ENCODE assay signal across 1 cellular context in genomic region chr20:34621383-34622367, GRCh38.
A peak's percentile ranks its signal among the peaks of the same experiment; 100 is the strongest.
TF ChIP-seq lines count a peak whose summit lies in the region.

No MANE protein-coding gene starts in this region.

TF ChIP-seq in HepG2, 621 proteins besides CTCF, POLR2A, EP300 and RAD21 (continued from another document and continues in another):
- TF ChIP-seq ZNF318 (CRISPR knock-in tag; IDR thresholded peaks at IDR 0.05) (peak; percentile 19; the same call in 1 of the 2 replicates), DZIP1 (CRISPR knock-in tag; IDR thresholded peaks at IDR 0.05) (no peak), MAFG (CRISPR knock-in tag; IDR thresholded peaks at IDR 0.05) (no peak), FLYWCH1 (CRISPR knock-in tag; IDR thresholded peaks at IDR 0.05) (no peak), KDM5A (IDR thresholded peaks at IDR 0.05; ENCODE audit: borderline replicate concordance, low read length) (no peak), HNRNPUL1 (IDR thresholded peaks at IDR 0.05; ENCODE audit: low read depth, low read length) (no peak), ZBTB49 (CRISPR knock-in tag; IDR thresholded peaks at IDR 0.05; ENCODE audit: borderline replicate concordance) (0 out of 2 replicates have a peak, but pooled peaks have one; percentile 9), ZNF18 (CRISPR knock-in tag; IDR thresholded peaks at IDR 0.05; ENCODE audit: insufficient replicate concordance) (peak; percentile 96), PCBP1 (IDR thresholded peaks at IDR 0.05; ENCODE audit: borderline replicate concordance, low read depth, low read length) (no peak), HNRNPL (IDR thresholded peaks at IDR 0.05; ENCODE audit: low read depth, low read length) (no peak), POLR2AphosphoS5 (IDR thresholded peaks at IDR 0.05; ENCODE audit: low read depth, low read length) (0 out of 2 replicates have a peak, but pooled peaks have one; percentile 24), CEBPG (CRISPR knock-in tag; IDR thresholded peaks at IDR 0.05) (peak; percentile 89), ZNF281 (CRISPR knock-in tag; IDR thresholded peaks at IDR 0.05; ENCODE audit: borderline replicate concordance) (peak; percentile 66; the same call in 1 of the 2 replicates), ARHGAP35 (CRISPR knock-in tag; IDR thresholded peaks at IDR 0.05; ENCODE audit: borderline replicate concordance) (peak; percentile 67), ZNF773 (CRISPR knock-in tag; IDR thresholded peaks at IDR 0.05; ENCODE audit: borderline replicate concordance) (no peak), PBX2 (CRISPR knock-in tag; IDR thresholded peaks at IDR 0.05) (peak; percentile 55; the same call in 1 of the 2 replicates), EZH2 (conservative IDR thresholded peaks at IDR 0.05; ENCODE audit: low read depth, low read length) (no peak), ZSCAN21 (CRISPR knock-in tag; IDR thresholded peaks at IDR 0.05; ENCODE audit: borderline replicate concordance) (peak; percentile 77; the same call in 1 of the 2 replicates), MAFF (IDR thresholded peaks at IDR 0.05; ENCODE audit: low read depth, low read length) (peak; percentile 26; the same call in 1 of the 2 replicates), SRY (CRISPR knock-in tag; IDR thresholded peaks at IDR 0.05) (peak; percentile 56; the same call in 1 of the 2 replicates), HNF4A (CRISPR knock-in tag; IDR thresholded peaks at IDR 0.05) (peak; percentile 97), RBFOX2 (IDR thresholded peaks at IDR 0.05; ENCODE audit: low read depth, low read length) (no peak), FOXA3 (CRISPR knock-in tag; IDR thresholded peaks at IDR 0.05) (peak; percentile 99), MYC (CRISPR knock-in tag; IDR thresholded peaks at IDR 0.05; ENCODE audit: borderline replicate concordance) (peak; percentile 67; the same call in 1 of the 2 replicates), ZBTB44 (CRISPR knock-in tag; IDR thresholded peaks at IDR 0.05) (no peak), ZNF776 (CRISPR knock-in tag; IDR thresholded peaks at IDR 0.05) (peak; percentile 55; the same call in 1 of the 2 replicates), ZNF33B (CRISPR knock-in tag; IDR thresholded peaks at IDR 0.05) (peak; percentile 72; the same call in 1 of the 2 replicates)
